ENCODE assay signal across 19 cellular contexts in genomic region chr6:21937466-21937865, GRCh38.
A peak's percentile ranks its signal among the peaks of the same experiment; 100 is the strongest.
DNase-seq lines count a peak whose midpoint lies in the region; ATAC-seq and TF ChIP-seq lines count a peak whose summit lies in the region.
"Had no signal": no experiment of that assay in that cellular context is flagged by ENCODE, and none has a peak within 500 bp of the region (broad histone marks: within the 10 kb centered on the region; RNA-seq: fewer than 3 reads in every experiment).

No MANE protein-coding gene starts in this region.

- H3K4me3 ChIP-seq in A673 (ENCODE audit: low read depth, low read length, poor library complexity, severe bottlenecking): no peak overlapping the region
- H3K4me3 ChIP-seq in tibial artery: no peak overlapping the region
- H3K4me3 ChIP-seq: BLaER1 treated with 17β-estradiol and CSF1 and Interleukin-3, amounts not matched to agents 10 nM and 100 nM; Peyer's patch had no signal

- H3K27ac Mint-ChIP-seq in WTC11: no peak overlapping the region
- no peak overlapping the region for H3K27ac Mint-ChIP-seq in activated CD4-positive, alpha-beta T cell treated with anti-CD3 and anti-CD28 coated beads, Interleukin-2, amount 10 ng/mL, durations not matched to agents 24 days and 14 days
- H3K27ac Mint-ChIP-seq: CD8-positive, alpha-beta memory T cell had no signal

- TF ChIP-seq CTCF in A673 (conservative IDR thresholded peaks at IDR 0.05; ENCODE audit: low read depth, low read length) (peak; percentile 32; the same call in 1 of the 2 replicates), WTC11 (IDR thresholded peaks at IDR 0.05) (no peak), tibial artery (IDR thresholded peaks at IDR 0.05) (no peak)

- H3K27ac ChIP-seq in A673 (ENCODE audit: low read depth, low read length, poor library complexity, severe bottlenecking) (no peak overlapping the region), KOPT-K1 (ENCODE audit: low read depth, low read length, poor library complexity, severe bottlenecking) (peak overlapping the region; percentile 20), tibial artery (no peak overlapping the region)
- H3K27ac ChIP-seq: BLaER1 treated with 17β-estradiol and CSF1 and Interleukin-3, amounts not matched to agents 10 nM and 100 nM; Peyer's patch had no signal

- ATAC-seq in WTC11: peak; percentile 41
- ATAC-seq: SK-N-SH treated with all-trans-retinoic acid at 6 μM for 48 hours had no signal

- H3K27me3 ChIP-seq in A673 (replicated peaks; ENCODE audit: insufficient read depth, low read depth, low read length, poor library complexity) (no peaks in the 10 kb centered on the region), tibial artery (no peaks in the 10 kb centered on the region)
- H3K27me3 ChIP-seq: BLaER1 treated with 17β-estradiol and CSF1 and Interleukin-3, amounts not matched to agents 10 nM and 100 nM; Peyer's patch had no signal

- H3K9me3 ChIP-seq in A673 (ENCODE audit: low read depth, low read length, poor library complexity, severe bottlenecking): no peaks in the 10 kb centered on the region
- peaks cover 9% of the 10 kb centered on the region for H3K9me3 ChIP-seq in KOPT-K1 (ENCODE audit: insufficient read depth, low read length, poor library complexity, severe bottlenecking)
- no peaks in the 10 kb centered on the region for H3K9me3 ChIP-seq in tibial artery
- H3K9me3 ChIP-seq: Peyer's patch had no signal

- DNase-seq in A673 (ENCODE audit: low spot score): no peak
- peak; percentile 25 for DNase-seq in WTC11 (ENCODE audit: low spot score)
- peak; percentile 56 for DNase-seq in islet precursor cell
- DNase-seq in iPS-NIHi11 (ENCODE audit: low spot score): no peak
- no peak for DNase-seq in tibial artery
- no peak for DNase-seq in activated CD4-positive, alpha-beta T cell treated with anti-CD3 and anti-CD28 coated beads, Interleukin-2, amount 10 ng/mL, durations not matched to agents 24 days and 14 days
- DNase-seq: CD8-positive, alpha-beta memory T cell; DND-41; GDM1; GOT3; NCI-H1436; NCI-H2029; NCI-H2171; NCI-H774; Peyer's patch; SHP77 had no signal

- H3K36me3 ChIP-seq in A673 (ENCODE audit: insufficient read depth, low read length, poor library complexity, severe bottlenecking) (no peaks in the 10 kb centered on the region), KOPT-K1 (ENCODE audit: insufficient read depth, low read length) (peaks cover 75% of the 10 kb centered on the region), tibial artery (no peaks in the 10 kb centered on the region)
- H3K36me3 ChIP-seq: BLaER1 treated with 17β-estradiol and CSF1 and Interleukin-3, amounts not matched to agents 10 nM and 100 nM; Peyer's patch had no signal

- H3K36me3 Mint-ChIP-seq in WTC11: peaks cover 10% of the 10 kb centered on the region
- no peaks in the 10 kb centered on the region for H3K36me3 Mint-ChIP-seq in activated CD4-positive, alpha-beta T cell treated with anti-CD3 and anti-CD28 coated beads, Interleukin-2, amount 10 ng/mL, durations not matched to agents 24 days and 14 days (ENCODE audit: low read depth)
- H3K36me3 Mint-ChIP-seq: CD8-positive, alpha-beta memory T cell had no signal

- CTCF ChIA-PET in A673 (lab: Charles Lee) (no interaction called here), WTC11 (lab: Charles Lee) (no interaction called here)

- H3K4me1 Mint-ChIP-seq in WTC11: peaks cover 40% of the 10 kb centered on the region
- H3K4me1 Mint-ChIP-seq in activated CD4-positive, alpha-beta T cell treated with anti-CD3 and anti-CD28 coated beads, Interleukin-2, amount 10 ng/mL, durations not matched to agents 24 days and 14 days: no peaks in the 10 kb centered on the region
- H3K4me1 Mint-ChIP-seq: CD8-positive, alpha-beta memory T cell had no signal

- H3K4me3 Mint-ChIP-seq in WTC11: no peak overlapping the region
- no peak overlapping the region for H3K4me3 Mint-ChIP-seq in activated CD4-positive, alpha-beta T cell treated with anti-CD3 and anti-CD28 coated beads, Interleukin-2, amount 10 ng/mL, durations not matched to agents 24 days and 14 days
- H3K4me3 Mint-ChIP-seq: CD8-positive, alpha-beta memory T cell had no signal

- intact Hi-C loops in A673 (cut with micrococcal nuclease; ENCODE audit: unreplicated experiment) (loop anchor here (10.0 kb wide), 2 partner anchors 113 to 193 kb away; no protein-coding TSS in a partner anchor), tibial artery (cut with DNase I; ENCODE audit: low total_unique reads) (no loop called here)
- intact Hi-C loops in activated CD4-positive, alpha-beta T cell treated with anti-CD3 and anti-CD28 coated beads, Interleukin-2, amount 10 ng/mL, durations not matched to agents 24 days and 14 days (cut with micrococcal nuclease): loop anchor here (10.0 kb wide), 1 partner anchor 127 kb away; no protein-coding TSS in a partner anchor

- BruUV-seq in A673 (replicated peaks; lab: Mats Ljungman, UMichigan): no TSS peak

- H3K4me1 ChIP-seq in A673 (ENCODE audit: insufficient read depth, low read length, poor library complexity, severe bottlenecking) (peaks cover 7% of the 10 kb centered on the region), tibial artery (peaks cover 0 to 5% (median 2%) of the 10 kb centered on the region in 4 donors)
- H3K4me1 ChIP-seq: BLaER1 treated with 17β-estradiol and CSF1 and Interleukin-3, amounts not matched to agents 10 nM and 100 nM; Peyer's patch had no signal

- peaks cover 5% of the 10 kb centered on the region; the same call in 1 of the 2 replicates for H3K9me3 Mint-ChIP-seq in WTC11
- peaks cover 4% of the 10 kb centered on the region for H3K9me3 Mint-ChIP-seq in activated CD4-positive, alpha-beta T cell treated with anti-CD3 and anti-CD28 coated beads, Interleukin-2, amount 10 ng/mL, durations not matched to agents 24 days and 14 days

- no peaks in the 10 kb centered on the region for H3K27me3 Mint-ChIP-seq in WTC11 (ENCODE audit: low read depth)
- H3K27me3 Mint-ChIP-seq in activated CD4-positive, alpha-beta T cell treated with anti-CD3 and anti-CD28 coated beads, Interleukin-2, amount 10 ng/mL, durations not matched to agents 24 days and 14 days: no peaks in the 10 kb centered on the region
- H3K27me3 Mint-ChIP-seq: CD8-positive, alpha-beta memory T cell had no signal

- POLR2A ChIA-PET in A673 (lab: Charles Lee; ENCODE audit: low non-redundant PET): no interaction called here
- POLR2A ChIA-PET in WTC11 (lab: Charles Lee): no interaction called here

TF ChIP-seq in WTC11, 78 proteins besides CTCF, POLR2A, EP300 and RAD21 (continues in another document):
- TF ChIP-seq STAT6 (CRISPR knock-in tag; conservative IDR thresholded peaks at IDR 0.05; ENCODE audit: low read depth) (no peak), GRHL2 (CRISPR knock-in tag; IDR thresholded peaks at IDR 0.05; ENCODE audit: insufficient replicate concordance, severe bottlenecking) (no peak), NR3C1 (CRISPR knock-in tag; conservative IDR thresholded peaks at IDR 0.05; ENCODE audit: low read depth) (no peak), OVOL2 (CRISPR knock-in tag; IDR thresholded peaks at IDR 0.05; ENCODE audit: borderline replicate concordance) (no peak), NR1H2 (CRISPR knock-in tag; IDR thresholded peaks at IDR 0.05) (no peak), ZNF425 (CRISPR knock-in tag; conservative IDR thresholded peaks at IDR 0.05) (no peak), ZNF671 (CRISPR knock-in tag; IDR thresholded peaks at IDR 0.05) (no peak), JUN (CRISPR knock-in tag; IDR thresholded peaks at IDR 0.05) (no peak), EMX1 (CRISPR knock-in tag; IDR thresholded peaks at IDR 0.05) (no peak), FOXJ3 (CRISPR knock-in tag; IDR thresholded peaks at IDR 0.05; ENCODE audit: borderline replicate concordance) (no peak)
- TF ChIP-seq, protein P1, sequence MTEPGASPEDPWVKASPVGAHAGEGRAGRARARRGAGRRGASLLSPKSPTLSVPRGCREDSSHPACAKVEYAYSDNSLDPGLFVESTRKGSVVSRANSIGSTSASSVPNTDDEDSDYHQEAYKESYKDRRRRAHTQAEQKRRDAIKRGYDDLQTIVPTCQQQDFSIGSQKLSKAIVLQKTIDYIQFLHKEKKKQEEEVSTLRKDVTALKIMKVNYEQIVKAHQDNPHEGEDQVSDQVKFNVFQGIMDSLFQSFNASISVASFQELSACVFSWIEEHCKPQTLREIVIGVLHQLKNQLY (CRISPR knock-in tag; IDR thresholded peaks at IDR 0.05): no peak

Comparison
In these comparisons a context has a peak if more than half of its experiments do, and no peak if none do; other contexts are left out.
1. DNase-seq: peak in WTC11 (single experiment) and islet precursor cell (single experiment); none in A673 (single experiment), iPS-NIHi11 (single experiment), tibial artery (0 of 2) and activated CD4-positive, alpha-beta T cell treated with anti-CD3 and anti-CD28 coated beads, Interleukin-2, amount 10 ng/mL, durations not matched to agents 24 days and 14 days (single experiment).